ENCODE assay signal across 9 cellular contexts in the genomic region with DNA sequence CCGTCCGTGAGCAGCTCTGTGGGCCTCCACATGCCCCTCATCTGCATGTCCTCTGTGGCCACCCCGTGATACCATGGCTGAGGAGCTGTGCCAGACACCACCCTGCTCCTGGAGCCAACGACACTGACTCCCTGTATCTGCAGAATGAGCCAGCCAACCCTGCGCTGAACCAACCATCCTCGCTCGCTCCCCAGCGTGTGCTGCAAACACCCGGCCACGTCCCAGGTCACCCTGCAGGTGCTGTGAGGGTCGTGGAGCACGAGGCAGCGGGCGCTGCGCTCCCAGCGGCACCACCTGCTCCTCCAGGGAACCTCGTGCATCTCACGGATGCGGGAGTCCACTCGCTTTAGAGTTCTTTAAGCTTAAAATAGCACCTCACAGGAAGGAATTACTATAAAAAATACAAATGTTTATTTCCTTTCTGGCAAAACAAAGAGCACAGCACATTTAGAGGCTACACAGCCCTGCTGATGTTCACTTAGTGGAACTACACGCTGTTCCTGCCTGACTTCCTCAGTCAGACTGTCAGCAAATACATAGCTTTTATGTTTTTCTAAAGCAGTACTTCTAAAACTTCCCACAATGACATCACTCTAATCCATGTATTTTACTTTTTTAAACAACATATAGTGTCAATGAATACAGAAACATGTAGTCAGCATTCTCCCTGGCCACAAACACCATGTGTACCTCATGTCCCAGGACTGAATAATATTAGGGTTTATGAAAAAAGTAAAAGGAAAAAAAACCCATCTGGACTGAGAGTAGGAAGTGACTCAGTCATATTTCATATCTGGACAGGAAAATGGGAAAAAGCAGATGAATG. TPM values are rescaled to one million over a fixed set of nuclear protein-coding genes. Genes with fewer than 3 reads are reported as not detected.
DNase-seq lines count a peak whose midpoint lies in the region; ATAC-seq and TF ChIP-seq lines count a peak whose summit lies in the region.
"Had no signal": no experiment of that assay in that cellular context is flagged by ENCODE, and none has a peak within 500 bp of the region (broad histone marks: within the 10 kb centered on the region; RNA-seq: fewer than 3 reads in every experiment).

No MANE protein-coding gene starts in this region.

- H3K27me3 ChIP-seq in stomach, result no peaks in the 10 kb centered on the region

- TF ChIP-seq CTCF in cardiac fibroblast (IDR thresholded peaks at IDR 0.05; ENCODE audit: low read depth, low read length) (no peak), stomach (IDR thresholded peaks at IDR 0.05) (peak in 1 of 7 experiments; percentile 6)

- no peaks in the 10 kb centered on the region for H3K9me3 ChIP-seq in stomach

- H3K4me3 ChIP-seq in cardiac fibroblast (replicated peaks in 1 of 2; ENCODE audit: low read depth in 2 of 2, low read length in 2 of 2) (peak overlapping the region in 1 of 2 donors; percentile 28), stomach (no peak overlapping the region)

- 50 to 73% (median 72%) methylated on average over 9 to 21 of the region's 21 CpGs for WGBS in stomach, 5 donors

- peak overlapping the region in 4 of 5 donors; percentile 21 to 77 (median 74) for H3K27ac ChIP-seq in stomach
- H3K27ac ChIP-seq: epithelial cell of prostate had no signal

- peaks cover 0 to 29% (median 22%) of the 10 kb centered on the region in 4 donors for H3K36me3 ChIP-seq in stomach

- no peak for TF ChIP-seq POLR2A in stomach (IDR thresholded peaks at IDR 0.05)

- DNase-seq in HS-5 (ENCODE audit: low read depth) (peak; percentile 58), cardiac fibroblast (ENCODE audit: low read depth in 2 of 2) (peak; percentile 63 to 88), kidney tubule cell (ENCODE audit: low spot score) (peak; percentile 6), stomach (no peak), RPMI8226 (no peak), middle frontal gyrus (ENCODE audit: extremely low spot score, low spot score) (no peak), activated gamma-delta T cell treated with Interleukin-2 at 50 U/mL for 16 hours (no peak)

- no peak for ATAC-seq in GM18858 (IDR thresholded peaks at IDR 0.05; ENCODE audit: unreplicated experiment)

- TF ChIP-seq EP300 in stomach (IDR thresholded peaks at IDR 0.05), result no peak

- H3K4me1 ChIP-seq in stomach, result peaks cover 15 to 62% (median 44%) of the 10 kb centered on the region in 4 donors

- intact Hi-C loops in stomach (cut with DNase I; ENCODE audit: low total_unique reads), result no loop called here

RNA-seq across cellular contexts. Expression of gene MAP1LC3B, which starts 43.5 kb away (rescaled TPM):
- 100 to 1,000 TPM in 1 of 5 donors, 10 to 100 TPM in 4; 24.6 to 111 (median 50.1) TPM for total RNA-seq in stomach
- polyA plus RNA-seq in stomach, result 10 to 100 TPM; 31.5 to 62.0 (median 50.1) TPM

RNA-seq across cellular contexts. Expression of gene FBXO31, which starts 52.0 kb away (rescaled TPM):
- 1,000 to 10,000 TPM in 1 of 5 donors, 10 to 100 TPM in 4; 20.9 to 1,171 (median 41.5) TPM for total RNA-seq in stomach
- 10 to 100 TPM in 1 of 3 donors, 1 to 10 TPM in 2; 6.4 to 11.7 (median 8.2) TPM for polyA plus RNA-seq in stomach

RNA-seq across cellular contexts. Expression of gene ZCCHC14, which starts 57.2 kb away (rescaled TPM):
- 10 to 100 TPM; 15.9 to 25.9 (median 21.3) TPM for total RNA-seq in stomach
- 1 to 10 TPM; 5.4 to 6.7 (median 6.4) TPM for polyA plus RNA-seq in stomach

Comparison
In these comparisons a context has a peak if more than half of its experiments do, and no peak if none do; other contexts are left out.
1. DNase-seq: peak in HS-5 (single experiment), cardiac fibroblast (2 of 2) and kidney tubule cell (single experiment); none in stomach (single experiment), RPMI8226 (single experiment), middle frontal gyrus (single experiment) and activated gamma-delta T cell treated with Interleukin-2 at 50 U/mL for 16 hours (single experiment).